14 cellular contexts compared by ENCODE assay signal in genomic region chr7:43763183-43763582, GRCh38. TPM values are rescaled to one million over a fixed set of nuclear protein-coding genes. Genes with fewer than 3 reads are reported as not detected.
DNase-seq lines count a peak whose midpoint lies in the region; ATAC-seq, FAIRE-seq and TF ChIP-seq lines count a peak whose summit lies in the region.
"Had no signal": no experiment of that assay in that cellular context is flagged by ENCODE, and none has a peak within 500 bp of the region (broad histone marks: within the 10 kb centered on the region; RNA-seq: fewer than 3 reads in every experiment).

No MANE protein-coding gene starts in this region.

- H3K36me3 Mint-ChIP-seq in GM23338 (ENCODE audit: low read depth): no peaks in the 10 kb centered on the region
- no peaks in the 10 kb centered on the region for H3K36me3 Mint-ChIP-seq in T-helper 17 cell (ENCODE audit: low read depth)

- H3K4me3 ChIP-seq in GM23338: no peak overlapping the region
- H3K4me3 ChIP-seq in fibroblast of lung (replicated peaks in 1 of 4; ENCODE audit: control extremely low read depth in 1 of 4, insufficient read depth in 1 of 4, low read depth in 3 of 4, low read length in 4 of 4): no peak overlapping the region
- H3K4me3 ChIP-seq in prostate gland: no peak overlapping the region
- H3K4me3 ChIP-seq: ascending aorta had no signal

- H3K4me3 Mint-ChIP-seq in GM23338: no peak overlapping the region
- no peak overlapping the region for H3K4me3 Mint-ChIP-seq in T-helper 17 cell
- H3K4me3 Mint-ChIP-seq: T-helper 2 cell treated with Interferon-gamma antibody and Interleukin-4, amounts not matched to agents 5 μg/mL and 100 μg/mL, for 36 hours had no signal

- H3K27ac Mint-ChIP-seq in GM23338 (no peak overlapping the region), T-helper 17 cell (peak overlapping the region; percentile 76)
- H3K27ac Mint-ChIP-seq: T-helper 2 cell treated with Interferon-gamma antibody and Interleukin-4, amounts not matched to agents 5 μg/mL and 100 μg/mL, for 36 hours had no signal

- H3K9me3 Mint-ChIP-seq in GM23338: no peaks in the 10 kb centered on the region
- H3K9me3 Mint-ChIP-seq: T-helper 2 cell treated with Interferon-gamma antibody and Interleukin-4, amounts not matched to agents 5 μg/mL and 100 μg/mL, for 36 hours had no signal

- H3K9me3 ChIP-seq in T-helper 17 cell (ENCODE audit: control insufficient read depth, low read length, poor library complexity, severe bottlenecking) (no peaks in the 10 kb centered on the region), fibroblast of lung (ENCODE audit: control insufficient read depth, insufficient read depth, low read depth, low read length) (no peaks in the 10 kb centered on the region), prostate gland (no peaks in the 10 kb centered on the region)
- H3K9me3 ChIP-seq: ascending aorta had no signal

- H3K27ac ChIP-seq in GM23338 (ENCODE audit: low read depth) (no peak overlapping the region), fibroblast of lung (ENCODE audit: insufficient read depth, low read length) (peak overlapping the region; percentile 23), prostate gland (peak overlapping the region; percentile 59 to 72)
- H3K27ac ChIP-seq: ascending aorta had no signal

- H3K79me2 ChIP-seq in GM23338 (replicated peaks; ENCODE audit: insufficient read depth): no peaks in the 10 kb centered on the region
- peaks cover 9% of the 10 kb centered on the region for H3K79me2 ChIP-seq in fibroblast of lung (ENCODE audit: control insufficient read depth, insufficient read depth, low read length)

- no peaks in the 10 kb centered on the region for H4K20me1 ChIP-seq in GM23338 (replicated peaks; ENCODE audit: insufficient read depth)
- H4K20me1 ChIP-seq in fibroblast of lung (ENCODE audit: control insufficient read depth, extremely low read depth, insufficient read depth, low read length): no peaks in the 10 kb centered on the region

- TF ChIP-seq CTCF in GM23338 (conservative IDR thresholded peaks at IDR 0.05; ENCODE audit: low read depth in 2 of 2) (peak; percentile 38 to 44), fibroblast of lung (conservative IDR thresholded peaks at IDR 0.05 in 1 of 2, IDR thresholded peaks at IDR 0.05 in 1 of 2; ENCODE audit: low read depth in 1 of 2, low read length in 2 of 2) (no peak), prostate gland (IDR thresholded peaks at IDR 0.05) (no peak)

- H3K9ac ChIP-seq in fibroblast of lung (ENCODE audit: insufficient read depth, low read length): no peak overlapping the region

- DNase-seq in GM23338 (ENCODE audit: low spot score): peak; percentile 57
- DNase-seq in T-helper 17 cell: no peak
- no peak for DNase-seq in fibroblast of lung (ENCODE audit: low read depth in 2 of 2)
- DNase-seq in prostate gland (ENCODE audit: low spot score): no peak
- no peak for DNase-seq in GM12891 (ENCODE audit: insufficient read length, low spot score)
- DNase-seq: activated CD4-positive, alpha-beta T cell treated with anti-CD3 and anti-CD28 coated beads, Interleukin-2, amount 50 U/mL, for 4 hours; DMS79; NCI-H2171; Right ventricle myocardium superior had no signal

- peak; percentile 51 for ATAC-seq in GM23338
- no peak for ATAC-seq in T-helper 17 cell
- ATAC-seq in GM18909 (IDR thresholded peaks at IDR 0.05; ENCODE audit: poor library complexity, unreplicated experiment): no peak
- ATAC-seq in HG03565 (IDR thresholded peaks at IDR 0.05; ENCODE audit: unreplicated experiment): no peak

- 81% methylated on average over 3 of the region's 3 CpGs for WGBS in prostate gland

- H3K27me3 Mint-ChIP-seq in GM23338 (ENCODE audit: insufficient read depth, low read depth, poor library complexity): peaks cover 17% of the 10 kb centered on the region
- no peaks in the 10 kb centered on the region for H3K27me3 Mint-ChIP-seq in T-helper 17 cell

- no peak for TF ChIP-seq POLR2A in prostate gland (IDR thresholded peaks at IDR 0.05)
- no peak for TF ChIP-seq POLR2A in GM12891 (IDR thresholded peaks at IDR 0.05; ENCODE audit: low read depth, low read length)

- no peak for FAIRE-seq in GM12891 (lab: Jason Lieb, UNC)
- FAIRE-seq: HTR-8/SVneo had no signal

- H3K27me3 ChIP-seq in GM23338 (ENCODE audit: insufficient read depth) (peaks cover 16% of the 10 kb centered on the region), fibroblast of lung (ENCODE audit: control insufficient read depth, insufficient read depth, low read length) (no peaks in the 10 kb centered on the region), prostate gland (replicated peaks; ENCODE audit: insufficient read depth) (no peaks in the 10 kb centered on the region)
- H3K27me3 ChIP-seq: ascending aorta had no signal

- H2AFZ ChIP-seq in GM23338 (no peak overlapping the region), fibroblast of lung (ENCODE audit: low read length) (no peak overlapping the region)

- H3F3A ChIP-seq in GM23338 (replicated peaks; ENCODE audit: low read depth): 0 out of 2 replicates have a peak, but pooled peaks cover 3% of the 10 kb centered on the region

- H3K4me1 ChIP-seq in GM23338 (ENCODE audit: insufficient read depth): peaks cover 22% of the 10 kb centered on the region
- H3K4me1 ChIP-seq in fibroblast of lung (ENCODE audit: control insufficient read depth, extremely low read depth, insufficient read depth, low read length): peaks cover 14% of the 10 kb centered on the region
- H3K4me1 ChIP-seq in prostate gland (replicated peaks): no peaks in the 10 kb centered on the region

- peaks cover 24% of the 10 kb centered on the region for H3K4me1 Mint-ChIP-seq in GM23338
- peaks cover 32% of the 10 kb centered on the region for H3K4me1 Mint-ChIP-seq in T-helper 17 cell

- intact Hi-C loops in prostate gland (cut with DNase I): no loop called here

- no peaks in the 10 kb centered on the region for H3K36me3 ChIP-seq in GM23338 (ENCODE audit: insufficient read depth)
- H3K36me3 ChIP-seq in fibroblast of lung (ENCODE audit: control insufficient read depth, insufficient read depth, low read length): no peaks in the 10 kb centered on the region
- no peaks in the 10 kb centered on the region for H3K36me3 ChIP-seq in prostate gland
- H3K36me3 ChIP-seq: ascending aorta had no signal

- peaks cover 4% of the 10 kb centered on the region; the same call in 1 of the 2 replicates for H3K9me2 ChIP-seq in GM23338 (ENCODE audit: insufficient read depth)

- H3K4me2 ChIP-seq in GM23338: peak overlapping the region; percentile 60
- H3K4me2 ChIP-seq in fibroblast of lung (ENCODE audit: extremely low read depth, insufficient read depth, low read length): no peak overlapping the region

TF ChIP-seq in GM12891, 5 proteins besides CTCF, POLR2A, EP300 and RAD21:
- TF ChIP-seq PAX5 (IDR thresholded peaks at IDR 0.05; ENCODE audit: insufficient read depth, low read length, severe bottlenecking): no peak
- TF ChIP-seq TAF1 (IDR thresholded peaks at IDR 0.05; ENCODE audit: low read depth, low read length): no peak

RNA-seq across cellular contexts. Expression of gene BLVRA, which starts 4.7 kb away (rescaled TPM):
- 17.0 and 20.4 TPM in 2 replicates for total RNA-seq in GM23338 (2014; rRNA removed; shearing (Covaris generic))
- polyA plus RNA-seq in GM23338 (2016; fragmentation: Nextera tagmentation; extraction: Ambion mirVana) (37.7 and 46.5 TPM in 2 replicates), fibroblast of lung (108 and 124 TPM in 2 replicates)
- total RNA-seq in T-helper 17 cell (10 to 100 TPM; 26.2 to 29.7 TPM), fibroblast of lung (56.2 and 72.8 TPM in 2 replicates), prostate gland (10 to 100 TPM; 30.2 to 39.7 TPM)
- 104 and 114 TPM in 2 replicates for polyA plus RNA-seq in fibroblast of lung (2012)
- 52.7 and 54.6 TPM in 2 replicates for polyA minus RNA-seq in fibroblast of lung (ENCODE audit: low replicate concordance)
- polyA plus RNA-seq in GM12891 (2012; ENCODE audit: low read depth, missing spikeins): 46.3 TPM

RNA-seq across cellular contexts. Expression of gene COA1, which starts 33.9 kb away (rescaled TPM):
- 149 and 158 TPM in 2 replicates for total RNA-seq in GM23338 (2014; rRNA removed; shearing (Covaris generic))
- polyA plus RNA-seq in GM23338 (2016; fragmentation: Nextera tagmentation; extraction: Ambion mirVana): 152 and 156 TPM in 2 replicates
- total RNA-seq in T-helper 17 cell: 10 to 100 TPM; 51.1 to 55.0 TPM
- 34.2 and 39.6 TPM in 2 replicates for total RNA-seq in fibroblast of lung
- 28.8 and 30.7 TPM in 2 replicates for polyA plus RNA-seq in fibroblast of lung
- polyA plus RNA-seq in fibroblast of lung (2012): 41.2 and 48.5 TPM in 2 replicates
- polyA minus RNA-seq in fibroblast of lung (ENCODE audit: low replicate concordance): 15.1 and 31.4 TPM in 2 replicates
- 10 to 100 TPM; 47.9 to 57.5 TPM for total RNA-seq in prostate gland
- 66.7 TPM for polyA plus RNA-seq in GM12891 (2012; ENCODE audit: low read depth, missing spikeins)

Comparison
In these comparisons a context has a peak if more than half of its experiments do, and no peak if none do; other contexts are left out.
1. CTCF ChIP-seq: peak in GM23338 (2 of 2); none in fibroblast of lung (0 of 2) and prostate gland (0 of 4).